ENCODE assay signal across 8 cellular contexts in the genomic region with DNA sequence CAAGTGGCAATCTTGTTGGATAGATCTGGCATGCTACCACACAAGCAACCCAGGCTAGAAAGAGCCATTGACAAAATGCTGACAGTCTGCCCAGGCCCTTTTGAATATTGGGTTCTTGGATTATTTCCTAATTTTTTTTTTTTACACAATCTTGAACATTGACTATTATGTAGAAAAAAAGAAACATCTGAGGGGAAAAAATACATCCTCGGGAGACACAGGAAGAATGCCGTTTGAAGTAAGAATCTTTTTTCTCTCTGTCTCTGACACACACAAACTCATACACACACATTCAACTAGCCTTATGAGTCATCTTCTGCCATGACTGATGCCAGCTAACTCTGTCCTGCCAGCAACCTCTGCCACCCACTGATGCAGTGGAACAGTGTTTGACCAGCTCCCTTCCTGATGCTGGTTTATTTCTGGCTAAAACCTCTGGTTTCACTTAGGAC. TPM values are rescaled to one million over a fixed set of nuclear protein-coding genes. Genes with fewer than 3 reads are reported as not detected.
DNase-seq lines count a peak whose midpoint lies in the region; ATAC-seq, FAIRE-seq and TF ChIP-seq lines count a peak whose summit lies in the region.

No MANE protein-coding gene starts in this region.

- no peak for TF ChIP-seq RAD21 in A549 (conservative IDR thresholded peaks at IDR 0.05 in 1 of 2, IDR thresholded peaks at IDR 0.05 in 1 of 2)

- H3K4me2 ChIP-seq in A549 = no peak overlapping the region

- peaks cover 8% of the 10 kb centered on the region for H3K36me3 Mint-ChIP-seq in endothelial cell (ENCODE audit: low read depth, unreplicated experiment)

- peak; percentile 37 to 39 for DNase-seq in A549 (ENCODE audit: low read depth in 1 of 2, low spot score in 1 of 2)
- peak; percentile 22 for DNase-seq in LoVo (ENCODE audit: low spot score)
- DNase-seq in endothelial cell (ENCODE audit: low spot score) = no peak
- peak; percentile 58 for DNase-seq in middle frontal gyrus (ENCODE audit: extremely low spot score, low spot score)
- no peak for DNase-seq in HuH-7.5 (ENCODE audit: low spot score)
- no peak for DNase-seq in germinal center (ENCODE audit: low spot score)
- no peak for DNase-seq in NCI-H1930 (lab: John Stamatoyannopoulos, UW)

- TF ChIP-seq CTCF in A549 (IDR thresholded peaks at IDR 0.05) = no peak
- no peak for TF ChIP-seq CTCF in endothelial cell (IDR thresholded peaks at IDR 0.05; ENCODE audit: unreplicated experiment)

- POLR2A ChIA-PET in A549 (lab: Yijun Ruan, JAX) = no interaction called here

- peaks cover 94% of the 10 kb centered on the region for H3K4me1 Mint-ChIP-seq in endothelial cell (ENCODE audit: unreplicated experiment)

- TF ChIP-seq EP300 in A549 (IDR thresholded peaks at IDR 0.05) = no peak

- ATAC-seq in A549 (peak; percentile 73 to 82; a peak in 5 of 6 replicates), HG03175 (IDR thresholded peaks at IDR 0.05; ENCODE audit: unreplicated experiment) (no peak)

- H3K27me3 Mint-ChIP-seq in endothelial cell (ENCODE audit: unreplicated experiment) = peaks cover 10% of the 10 kb centered on the region

- H3K4me3 Mint-ChIP-seq in endothelial cell (ENCODE audit: unreplicated experiment) = peak overlapping the region; percentile 14

- no peak overlapping the region for H3K27ac ChIP-seq in A549

- CTCF ChIA-PET in A549 (lab: Yijun Ruan, JAX) = interaction anchor here (0.9 to 1.8 kb wide), 4 partner anchors 9 to 139 kb away, joined by 3 to 4 read pairs (median 4); no protein-coding TSS in a partner anchor

- 9% methylated on average over 2 of the region's 2 CpGs for WGBS in A549 (ENCODE audit: missing lambda C conversion rate)

- no peaks in the 10 kb centered on the region for H3K9me3 ChIP-seq in A549

- FAIRE-seq in A549 (lab: Jason Lieb, UNC) = no peak

- H3K4me3 ChIP-seq in A549 = no peak overlapping the region

- no peak for TF ChIP-seq POLR2A in A549 (IDR thresholded peaks at IDR 0.05; ENCODE audit: low read length)

- H3K9me3 Mint-ChIP-seq in endothelial cell (ENCODE audit: unreplicated experiment) = no peaks in the 10 kb centered on the region

- H3K27ac Mint-ChIP-seq in endothelial cell (ENCODE audit: unreplicated experiment) = peak overlapping the region; percentile 92

- H3K4me1 ChIP-seq in A549 = no peaks in the 10 kb centered on the region

TF ChIP-seq in A549, 52 proteins besides CTCF, POLR2A, EP300 and RAD21:
- TF ChIP-seq RCOR1 (IDR thresholded peaks at IDR 0.05; ENCODE audit: low read depth, low read length) (no peak), JUNB (IDR thresholded peaks at IDR 0.05) (peak; percentile 30; the same call in 1 of the 2 replicates), FOSL2 (IDR thresholded peaks at IDR 0.05) (peak; percentile 45; the same call in 1 of the 2 replicates), FOSL2 (CRISPR knock-in tag; IDR thresholded peaks at IDR 0.05) (peak; percentile 72)
- TF ChIP-seq, protein P1, sequence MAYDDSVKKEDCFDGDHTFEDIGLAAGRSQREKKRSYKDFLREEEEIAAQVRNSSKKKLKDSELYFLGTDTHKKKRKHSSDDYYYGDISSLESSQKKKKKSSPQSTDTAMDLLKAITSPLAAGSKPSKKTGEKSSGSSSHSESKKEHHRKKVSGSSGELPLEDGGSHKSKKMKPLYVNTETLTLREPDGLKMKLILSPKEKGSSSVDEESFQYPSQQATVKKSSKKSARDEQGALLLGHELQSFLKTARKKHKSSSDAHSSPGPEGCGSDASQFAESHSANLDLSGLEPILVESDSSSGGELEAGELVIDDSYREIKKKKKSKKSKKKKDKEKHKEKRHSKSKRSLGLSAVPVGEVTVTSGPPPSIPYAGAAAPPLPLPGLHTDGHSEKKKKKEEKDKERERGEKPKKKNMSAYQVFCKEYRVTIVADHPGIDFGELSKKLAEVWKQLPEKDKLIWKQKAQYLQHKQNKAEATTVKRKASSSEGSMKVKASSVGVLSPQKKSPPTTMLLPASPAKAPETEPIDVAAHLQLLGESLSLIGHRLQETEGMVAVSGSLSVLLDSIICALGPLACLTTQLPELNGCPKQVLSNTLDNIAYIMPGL (CRISPR knock-in tag; IDR thresholded peaks at IDR 0.05; ENCODE audit: borderline replicate concordance) = no peak

RNA-seq across cellular contexts. Expression of a gene that starts 47.2 kb away (rescaled TPM):
- polyA plus RNA-seq in A549 (2011; rRNA removed) = 0.80 and 1.2 TPM in 2 replicates
- polyA plus RNA-seq in A549 (2012; cell fraction: cytosol; rRNA removed) = 0.24 and 0.40 TPM in 2 replicates
- polyA plus RNA-seq in A549 (2012; cell fraction: nucleus; rRNA removed) = 0.20 and 0.76 TPM in 2 replicates
- polyA plus RNA-seq in A549 (2017; fragmentation: RNase III; extraction: RNeasy Plus Mini Kit Qiagen cat#74134 plus additional on column Dnase treatment) = 0.37 to 0.73 TPM (median 0.39 TPM) in 3 replicates
- 1.1 and 1.9 TPM in 2 replicates for polyA minus RNA-seq in A549 (2011; rRNA and poly(A)+ RNA removed)
- 103 TPM for total RNA-seq in endothelial cell (ENCODE audit: unreplicated experiment)

Comparison
In these comparisons a context has a peak if more than half of its experiments do, and no peak if none do; other contexts are left out.
1. DNase-seq: peak in A549 (2 of 2), LoVo (single experiment) and middle frontal gyrus (single experiment); none in endothelial cell (single experiment), HuH-7.5 (single experiment), germinal center (single experiment) and NCI-H1930 (0 of 2).